ENCODE assay signal across 8 cellular contexts in genomic region chr1:92831762-92832536, GRCh38.
DNase-seq lines count a peak whose midpoint lies in the region; ATAC-seq lines count a peak whose summit lies in the region.

Gene RPL5, plus strand, starts transcription at chr1:92832040. Its CDS starts 75 bp downstream, at chr1:92832115.

- ATAC-seq in GM19025 (IDR thresholded peaks at IDR 0.05; ENCODE audit: low read depth, unreplicated experiment) (peak; percentile 97), HG03342 (IDR thresholded peaks at IDR 0.05; ENCODE audit: unreplicated experiment) (peak; percentile 91)

- peak; percentile 93 to 95 for DNase-seq in AML-193 (lab: John Stamatoyannopoulos, UW)
- peak; percentile 94 for DNase-seq in NCI-H345 treated with DMSO at 0.1 percent for 48 hours (lab: John Stamatoyannopoulos, UW; ENCODE audit: unreplicated experiment)
- DNase-seq in activated CD4-positive, CD25-positive, alpha-beta regulatory T cell (lab: John Stamatoyannopoulos, UW): peak; percentile 91 to 95 (median 92)
- peak; percentile 97 for DNase-seq in central memory CD4-positive, alpha-beta T cell
- DNase-seq in iris pigment epithelial cell (ENCODE audit: low read depth): peak; percentile 95
- DNase-seq in stimulated activated CD4-positive, alpha-beta T cell treated with anti-CD3 and anti-CD28 coated beads, Interleukin-12 subunit alpha, Interleukin-12 subunit beta, amount 100 ng/mL, for 4 hours: peak; percentile 96

Comparison
In these comparisons a context has a peak if more than half of its experiments do, and no peak if none do; other contexts are left out.
1. Peak in every context shown above with its lines: DNase-seq and ATAC-seq.